In the genomic region with DNA sequence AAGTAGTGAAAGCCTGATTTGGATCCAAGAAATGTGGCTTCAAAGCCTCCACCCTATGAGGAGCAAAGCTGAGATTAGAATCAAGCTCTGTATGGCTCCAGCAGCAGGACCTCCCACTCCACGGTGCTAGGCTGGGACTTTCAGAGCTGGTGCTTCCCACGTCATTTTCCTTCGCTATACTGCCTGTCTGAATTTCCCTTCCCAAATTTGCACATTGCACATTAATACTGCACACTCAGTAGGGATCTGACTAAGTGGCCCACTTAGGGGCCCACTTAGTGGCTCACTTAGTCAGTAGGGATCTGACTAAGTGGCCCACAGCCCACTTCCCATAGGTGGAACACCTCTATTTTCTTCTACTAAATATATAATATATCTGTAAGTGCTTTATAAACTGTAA, we compare ENCODE assay signal across 19 cellular contexts. TPM values are rescaled to one million over a fixed set of nuclear protein-coding genes. Genes with fewer than 3 reads are reported as not detected.
A peak's percentile ranks its signal among the peaks of the same experiment; 100 is the strongest.
DNase-seq lines count a peak whose midpoint lies in the region; ATAC-seq, FAIRE-seq and TF ChIP-seq lines count a peak whose summit lies in the region.
"Had no signal": no experiment of that assay in that cellular context is flagged by ENCODE, and none has a peak within 500 bp of the region (broad histone marks: within the 10 kb centered on the region; RNA-seq: fewer than 3 reads in every experiment).

No MANE protein-coding gene starts in this region.

- no peak overlapping the region for H2AFZ ChIP-seq in GM12878 (ENCODE audit: control insufficient read depth, low read depth, low read length)

- no peaks in the 10 kb centered on the region for H3K36me3 Mint-ChIP-seq in activated naive CD4-positive, alpha-beta T cell treated with anti-CD3 and anti-CD28 coated beads, Interleukin-2, amount 50 U/mL, for 72 hours
- H3K36me3 Mint-ChIP-seq: CD8-positive, alpha-beta memory T cell had no signal

- no peak overlapping the region for H3K9ac ChIP-seq in GM12878 (ENCODE audit: control insufficient read depth, insufficient read depth, low read length)
- H3K9ac ChIP-seq: BLaER1 had no signal

- no peaks in the 10 kb centered on the region for H3K36me3 ChIP-seq in GM12878 (ENCODE audit: control insufficient read depth in 2 of 2, insufficient read depth in 2 of 2, low read length in 1 of 2)
- H3K36me3 ChIP-seq: BLaER1 had no signal

- CTCF ChIA-PET in GM12878 (lab: Yijun Ruan, JAX): interaction anchor here (0.8 to 3.3 kb wide), 5 partner anchors 11 to 411 kb away, joined by 3 to 19 read pairs (median 3); a partner anchor contains a TSS

- H3K27ac ChIP-seq in GM12878 (ENCODE audit: control insufficient read depth, insufficient read depth): no peak overlapping the region
- H3K27ac ChIP-seq: BLaER1, HL-60 had no signal

- in situ Hi-C loops in GM12878 (cut with MboI): no loop called here

- FAIRE-seq in GM12878 (lab: Jason Lieb, UNC): no peak
- FAIRE-seq: GM18507, K562 had no signal

- no peak for TF ChIP-seq EP300 in GM12878 (IDR thresholded peaks at IDR 0.05; ENCODE audit: borderline replicate concordance in 1 of 2, control insufficient read depth in 1 of 2, low read depth in 2 of 2, low read length in 2 of 2)

- H3K9me3 ChIP-seq in GM12878 (replicated peaks; ENCODE audit: control insufficient read depth, insufficient read depth, low read length): no peaks in the 10 kb centered on the region
- H3K9me3 ChIP-seq: BLaER1, Caco-2 had no signal

- no peaks in the 10 kb centered on the region for H3K79me2 ChIP-seq in GM12878 (ENCODE audit: control insufficient read depth, insufficient read depth, low read length)

- no TSS peak for BruUV-seq in GM12878 (replicated peaks; lab: Mats Ljungman, UMichigan)

- POLR2A ChIA-PET in GM12878 (lab: Charles Lee): no interaction called here

- SMC1A ChIA-PET in GM12878 (lab: Charles Lee; ENCODE audit: uncharacterized antibody, unreplicated experiment): interaction anchor here (1.3 kb wide), 1 partner anchor 11 kb away, joined by 4 read pairs; no protein-coding TSS in a partner anchor

- no peak for DNase-seq in activated naive CD4-positive, alpha-beta T cell treated with anti-CD3 and anti-CD28 coated beads, Interleukin-2, amount 50 U/mL, for 72 hours (ENCODE audit: low spot score in 2 of 2)
- DNase-seq in activated naive CD4-positive, alpha-beta T cell treated with Interleukin-2 at 50 U/mL for 16 hours: no peak
- DNase-seq in GM12878 (ENCODE audit: low read depth, low spot score): no peak
- no peak for DNase-seq in stimulated activated CD4-positive, alpha-beta T cell treated with anti-CD3 and anti-CD28 coated beads, Interleukin-15, amount 100 ng/mL, for 24 hours
- DNase-seq: 8988T; AML-193; Caco-2; CD8-positive, alpha-beta memory T cell; DND-41; GDM1; HCEC 1CT; HFFc6 had no signal

- intact Hi-C loops in GM12878 (cut with micrococcal nuclease; ENCODE audit: unreplicated experiment): no loop called here

- no peaks in the 10 kb centered on the region for H3K9me3 Mint-ChIP-seq in activated naive CD4-positive, alpha-beta T cell treated with anti-CD3 and anti-CD28 coated beads, Interleukin-2, amount 50 U/mL, for 72 hours
- H3K9me3 Mint-ChIP-seq: HFFc6 had no signal

- ATAC-seq in activated naive CD4-positive, alpha-beta T cell treated with anti-CD3 and anti-CD28 coated beads, Interleukin-2, amount 50 U/mL, for 72 hours: peak; percentile 26 to 28
- peak; percentile 53 for ATAC-seq in HG02973 (IDR thresholded peaks at IDR 0.05; ENCODE audit: unreplicated experiment)
- peak; percentile 50 for ATAC-seq in GM12878
- no peak for ATAC-seq in GM18511 (IDR thresholded peaks at IDR 0.05; ENCODE audit: unreplicated experiment)
- no peak for ATAC-seq in GM21619 (IDR thresholded peaks at IDR 0.05; ENCODE audit: unreplicated experiment)
- ATAC-seq: K562 had no signal

- RAD21 ChIA-PET in GM12878 (lab: Charles Lee; ENCODE audit: unreplicated experiment): no interaction called here

- TF ChIP-seq CTCF in GM12878 (IDR thresholded peaks at IDR 0.05 in 2 of 3, conservative IDR thresholded peaks at IDR 0.05 in 1 of 3; ENCODE audit: control insufficient read depth in 2 of 3, extremely low read depth in 1 of 3, insufficient read depth in 1 of 3, low read depth in 3 of 3, low read length in 3 of 3): no peak

- 2% methylated on average over 3 of the region's 3 CpGs for WGBS in GM12878 (ENCODE audit: insufficient coverage, insufficient replicate concordance, low lambda C conversion rate, missing lambda C conversion rate)

- H3K4me2 ChIP-seq in GM12878 (ENCODE audit: control insufficient read depth, insufficient read depth): no peak overlapping the region
- H3K4me2 ChIP-seq: BLaER1 had no signal

- TF ChIP-seq POLR2A in GM12878 (IDR thresholded peaks at IDR 0.05; ENCODE audit: low read depth, low read length): no peak

- TF ChIP-seq RAD21 in GM12878 (IDR thresholded peaks at IDR 0.05; ENCODE audit: insufficient read depth, low read depth, low read length): no peak

- H3K4me1 ChIP-seq in GM12878 (ENCODE audit: control insufficient read depth, insufficient read depth, low read length): no peaks in the 10 kb centered on the region
- H3K4me1 ChIP-seq: BLaER1 had no signal

- H4K20me1 ChIP-seq in GM12878 (ENCODE audit: control insufficient read depth, insufficient read depth): no peaks in the 10 kb centered on the region
- H4K20me1 ChIP-seq: BLaER1 had no signal

- no peaks in the 10 kb centered on the region; a peak in 2 of 4 replicates for H3K27me3 ChIP-seq in GM12878 (replicated peaks in 1 of 2; ENCODE audit: control insufficient read depth in 2 of 2, insufficient read depth in 2 of 2, low read length in 1 of 2)
- H3K27me3 ChIP-seq: BLaER1 had no signal

- no peak overlapping the region for H3K27ac Mint-ChIP-seq in activated naive CD4-positive, alpha-beta T cell treated with anti-CD3 and anti-CD28 coated beads, Interleukin-2, amount 50 U/mL, for 72 hours
- H3K27ac Mint-ChIP-seq: CD8-positive, alpha-beta memory T cell; HFFc6 had no signal

- no peak overlapping the region for H3K4me3 ChIP-seq in GM12878
- H3K4me3 ChIP-seq: BLaER1, K562 had no signal

TF ChIP-seq in GM12878, 131 proteins besides CTCF, POLR2A, EP300 and RAD21:
- no peak for TF ChIP-seq RFX5 (IDR thresholded peaks at IDR 0.05; ENCODE audit: low read depth, low read length)
- TF ChIP-seq BCL11A (IDR thresholded peaks at IDR 0.05; ENCODE audit: low read depth, low read length): peak; percentile 74

RNA-seq across cellular contexts. Expression of a gene that starts 14.1 kb away (rescaled TPM):
- 10 to 100 TPM; 26.6 to 33.3 TPM for total RNA-seq in activated naive CD4-positive, alpha-beta T cell treated with anti-CD3 and anti-CD28 coated beads, Interleukin-2, amount 50 U/mL, for 72 hours
- total RNA-seq in GM12878 (2013; cell fraction: nucleolus; rRNA removed): 33.6 and 40.2 TPM in 2 replicates
- total RNA-seq in GM12878 (2014; rRNA removed): 34.2 and 38.9 TPM in 2 replicates
- 49.1 and 51.5 TPM in 2 replicates for total RNA-seq in GM12878 (2014; rRNA removed; fragmentation: Illumina TruSeq; extraction: Trizol)
- total RNA-seq in GM12878 (2021): 34.5 and 39.2 TPM in 2 replicates
- polyA plus RNA-seq in GM12878 (2011; ENCODE audit: low read depth): 9.1 TPM
- 39.7 and 70.1 TPM in 2 replicates for polyA plus RNA-seq in GM12878 (2011; rRNA removed)
- 12.9 and 14.3 TPM in 2 replicates for polyA plus RNA-seq in GM12878 (2011; cell fraction: cytosol; rRNA removed)
- 41.2 and 50.0 TPM in 2 replicates for polyA plus RNA-seq in GM12878 (2011; cell fraction: nucleus; rRNA removed)
- 17.6 and 18.1 TPM in 2 replicates for polyA plus RNA-seq in GM12878 (2012)
- polyA plus RNA-seq in GM12878 (2014; fragmentation: Illumina TruSeq; extraction: Trizol): 67.6 TPM in 2 replicates
- 10 to 100 TPM; 36.6 to 40.4 TPM for polyA plus RNA-seq in GM12878 (2014; fragmentation: Nextera tagmentation; extraction: Ambion mirVana)
- polyA plus RNA-seq in GM12878 (2014; rRNA removed): 39.2 and 53.0 TPM in 2 replicates
- polyA plus RNA-seq in GM12878 (2016; fragmentation: Nextera tagmentation; extraction: Ambion mirVana): 10 to 100 TPM; 60.6 to 69.9 TPM
- 18.7 and 25.0 TPM in 2 replicates for polyA minus RNA-seq in GM12878 (2011; rRNA and poly(A)+ RNA removed)
- polyA minus RNA-seq in GM12878 (2011; cell fraction: cytosol; rRNA and poly(A)+ RNA removed): 11.9 and 12.7 TPM in 2 replicates
- polyA minus RNA-seq in GM12878 (2011; cell fraction: nucleus; rRNA and poly(A)+ RNA removed): 28.4 and 37.2 TPM in 2 replicates

Comparison
In these comparisons a context has a peak if more than half of its experiments do, and no peak if none do; other contexts are left out.
1. ATAC-seq: peak in activated naive CD4-positive, alpha-beta T cell treated with anti-CD3 and anti-CD28 coated beads, Interleukin-2, amount 50 U/mL, for 72 hours (2 of 2), HG02973 (single experiment) and GM12878 (single experiment); none in GM18511 (single experiment) and GM21619 (single experiment).